In genomic region chr13:101149735-101150380, GRCh38 we compare ENCODE assay signal across 9 cellular contexts.
A peak's percentile ranks its signal among the peaks of the same experiment; 100 is the strongest.
DNase-seq lines count a peak whose midpoint lies in the region; TF ChIP-seq lines count a peak whose summit lies in the region.
"Had no signal": no experiment of that assay in that cellular context is flagged by ENCODE, and none has a peak within 500 bp of the region (broad histone marks: within the 10 kb centered on the region; RNA-seq: fewer than 3 reads in every experiment).

No MANE protein-coding gene starts in this region.

- H3K27ac ChIP-seq in brain microvascular endothelial cell (no peak overlapping the region), neuronal stem cell (replicated peaks; ENCODE audit: low read length) (no peak overlapping the region), tibial artery (no peak overlapping the region)
- H3K27ac ChIP-seq: SK-N-MC had no signal

- no peak overlapping the region for H2AFZ ChIP-seq in neuronal stem cell (ENCODE audit: low read length)

- no peak overlapping the region for H3K14ac ChIP-seq in neuronal stem cell (ENCODE audit: low read length)

- intact Hi-C loops in tibial artery (cut with DNase I; ENCODE audit: low total_unique reads) = loop anchor here (5.0 to 10.0 kb wide), 2 partner anchors 325 to 607 kb away; no protein-coding TSS in a partner anchor

- in situ Hi-C loops in brain microvascular endothelial cell (cut with HindIII; ENCODE audit: low pct_ligation_motif_present, low sequenced_read_pairs) = loop anchor here (25.0 kb wide), 2 partner anchors 337 to 612 kb away; no protein-coding TSS in a partner anchor

- no peak overlapping the region for H3K23ac ChIP-seq in neuronal stem cell (ENCODE audit: low read depth, low read length, poor library complexity)

- H3K4ac ChIP-seq in neuronal stem cell (ENCODE audit: low read length) = no peak overlapping the region

- no peak overlapping the region for H3K18ac ChIP-seq in neuronal stem cell (ENCODE audit: low read length)

- H2BK5ac ChIP-seq in neuronal stem cell (ENCODE audit: low read length) = no peak overlapping the region

- no peaks in the 10 kb centered on the region for H3K4me1 ChIP-seq in neuronal stem cell (ENCODE audit: control insufficient read depth in 2 of 2, insufficient read depth in 1 of 2, low read depth in 1 of 2, low read length in 2 of 2)
- peaks cover 0 to 9% (median 0%) of the 10 kb centered on the region in 4 donors for H3K4me1 ChIP-seq in tibial artery

- no peak overlapping the region for H4K91ac ChIP-seq in neuronal stem cell (ENCODE audit: low read depth, low read length, poor library complexity)

- H2BK12ac ChIP-seq in neuronal stem cell (ENCODE audit: low read length) = no peak overlapping the region

- H4K8ac ChIP-seq in neuronal stem cell (ENCODE audit: low read depth, low read length) = no peak overlapping the region

- peak; percentile 64 for TF ChIP-seq CTCF in brain microvascular endothelial cell (IDR thresholded peaks at IDR 0.05; ENCODE audit: low read depth, low read length, missing control alignments)
- TF ChIP-seq CTCF in tibial artery (IDR thresholded peaks at IDR 0.05) = peak in 1 of 2 experiments; percentile 29

- H3K9me3 ChIP-seq in neuronal stem cell (replicated peaks in 1 of 2; ENCODE audit: control insufficient read depth in 2 of 2, insufficient read depth in 1 of 2, low read depth in 1 of 2, low read length in 2 of 2) = no peaks in the 10 kb centered on the region
- no peaks in the 10 kb centered on the region for H3K9me3 ChIP-seq in tibial artery

- no peak overlapping the region for H2AK5ac ChIP-seq in neuronal stem cell (ENCODE audit: low read depth, low read length)

- DNase-seq in ELR (ENCODE audit: low read depth) (peak; percentile 68), M059J (ENCODE audit: low read depth) (peak; percentile 31), brain microvascular endothelial cell (peak; percentile 45), neuronal stem cell (ENCODE audit: low spot score) (peak; percentile 11), middle frontal gyrus (ENCODE audit: extremely low spot score, low spot score) (no peak), tibial artery (no peak), SKM-1 (lab: John Stamatoyannopoulos, UW; ENCODE audit: unreplicated experiment) (no peak)
- DNase-seq in stimulated activated CD4-positive, alpha-beta T cell treated with anti-CD3 and anti-CD28 coated beads, Interleukin-4, amount 100 ng/mL, for 24 hours = no peak

- H3K4me3 ChIP-seq in brain microvascular endothelial cell (ENCODE audit: low read depth, low read length) (no peak overlapping the region), neuronal stem cell (ENCODE audit: low read length in 2 of 2) (no peak overlapping the region), tibial artery (no peak overlapping the region)
- H3K4me3 ChIP-seq: SK-N-MC had no signal

- WGBS in neuronal stem cell (ENCODE audit: extremely low coverage in 2 of 2, insufficient read length in 2 of 2, insufficient replicate concordance in 1 of 2), 2 donors = no CpG with 5 or more reads among the region's 9 CpGs

- no peaks in the 10 kb centered on the region for H3K36me3 ChIP-seq in brain microvascular endothelial cell (replicated peaks)
- H3K36me3 ChIP-seq in neuronal stem cell (replicated peaks in 1 of 2; ENCODE audit: control insufficient read depth in 2 of 2, insufficient read depth in 2 of 2, low read length in 2 of 2) = no peaks in the 10 kb centered on the region
- no peaks in the 10 kb centered on the region for H3K36me3 ChIP-seq in tibial artery

- no peak overlapping the region for H2BK15ac ChIP-seq in neuronal stem cell (ENCODE audit: low read length)

- H3K27me3 ChIP-seq in brain microvascular endothelial cell (replicated peaks) (no peaks in the 10 kb centered on the region), neuronal stem cell (ENCODE audit: control insufficient read depth in 3 of 3, insufficient read depth in 3 of 3, low read depth in 1 of 3, low read length in 3 of 3) (no peaks in the 10 kb centered on the region), tibial artery (no peaks in the 10 kb centered on the region)

- no peak overlapping the region for H3K4me2 ChIP-seq in neuronal stem cell (ENCODE audit: insufficient read depth, low read length, poor library complexity, severe bottlenecking)

- no peak overlapping the region for H2BK120ac ChIP-seq in neuronal stem cell (ENCODE audit: low read depth, low read length)

- H3K79me1 ChIP-seq in neuronal stem cell (ENCODE audit: low read depth, low read length) = no peaks in the 10 kb centered on the region

- no peak overlapping the region for H3K9ac ChIP-seq in neuronal stem cell (ENCODE audit: low read depth, low read length, poor library complexity)

Comparison
In these comparisons a context has a peak if more than half of its experiments do, and no peak if none do; other contexts are left out.
1. DNase-seq: peak in ELR (single experiment), M059J (single experiment), brain microvascular endothelial cell (single experiment) and neuronal stem cell (single experiment); none in middle frontal gyrus (single experiment), stimulated activated CD4-positive, alpha-beta T cell treated with anti-CD3 and anti-CD28 coated beads, Interleukin-4, amount 100 ng/mL, for 24 hours (single experiment), tibial artery (0 of 2) and SKM-1 (single experiment).